In the genomic region with DNA sequence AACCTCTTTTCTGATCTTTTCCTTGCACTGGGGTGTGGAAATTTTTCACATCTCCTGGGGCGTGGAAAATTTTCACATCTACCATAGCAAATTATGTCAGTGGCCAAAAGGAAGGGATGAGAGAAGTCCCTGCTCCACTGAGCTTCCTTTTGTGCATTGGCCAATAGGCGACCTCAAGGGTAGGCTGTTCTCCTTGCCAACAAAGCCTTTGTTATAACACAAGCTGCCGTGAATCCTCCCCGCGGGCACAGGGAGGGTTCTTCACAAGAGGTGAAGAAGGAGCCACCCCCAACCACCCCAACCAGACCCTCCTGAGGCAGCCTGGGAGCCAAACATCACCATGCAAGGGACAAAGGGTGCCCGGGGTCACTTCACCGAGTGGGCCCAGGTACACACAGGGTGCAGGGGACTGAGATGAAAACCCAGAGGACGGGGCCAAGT, we compare ENCODE assay signal across 24 cellular contexts. TPM values are rescaled to one million over a fixed set of nuclear protein-coding genes. Genes with fewer than 3 reads are reported as not detected.
DNase-seq lines count a peak whose midpoint lies in the region; ATAC-seq and TF ChIP-seq lines count a peak whose summit lies in the region.
"Had no signal": no experiment of that assay in that cellular context is flagged by ENCODE, and none has a peak within 500 bp of the region (broad histone marks: within the 10 kb centered on the region; RNA-seq: fewer than 3 reads in every experiment).

No MANE protein-coding gene starts in this region.

- H3K4me1 ChIP-seq in SK-N-SH (ENCODE audit: control insufficient read depth in 1 of 2, insufficient read depth in 2 of 2, low read depth in 1 of 2, low read length in 1 of 2) = peaks cover 10 to 21% of the 10 kb centered on the region in 2 experiments; a peak in 2 of 4 replicates
- H3K4me1 ChIP-seq: HAP-1, right lobe of liver had no signal

- H3K4me3 ChIP-seq in SK-N-SH (ENCODE audit: low read depth in 2 of 2, low read length in 1 of 2) = no peak overlapping the region
- H3K4me3 ChIP-seq in fibroblast of pulmonary artery (replicated peaks; ENCODE audit: low read depth, low read length) = no peak overlapping the region
- H3K4me3 ChIP-seq: HAP-1, mucosa of descending colon, right lobe of liver had no signal

- DNase-seq in SK-N-SH = no peak
- DNase-seq in NCI-H226 = peak; percentile 92
- peak; percentile 48 for DNase-seq in fibroblast of pulmonary artery (ENCODE audit: low read depth)
- peak; percentile 49 for DNase-seq in putamen (ENCODE audit: low spot score)
- DNase-seq in type B pancreatic cell (ENCODE audit: extremely low spot score, unreplicated experiment) = no peak
- no peak for DNase-seq in NCI-H2171 treated with DMSO at 0.1 percent for 48 hours (lab: John Stamatoyannopoulos, UW)
- DNase-seq in HK-2 (ENCODE audit: unreplicated experiment) = no peak
- DNase-seq: ACHN; activated naive CD8-positive, alpha-beta T cell treated with anti-CD3 and anti-CD28 coated beads, Interleukin-2, amount 10 ng/mL, durations not matched to agents 7 days and 5 days; CD4-positive, alpha-beta T cell; DND-41; effector CD4-positive, alpha-beta T cell; Karpas-422; mucosa of descending colon; right lobe of liver; SIG-M5; stimulated activated naive CD8-positive, alpha-beta T cell treated with anti-CD3 and anti-CD28 coated beads, Interleukin-15, amount 100 ng/mL, for 72 hours; T1000 had no signal

- no peak for ATAC-seq in SK-N-SH treated with all-trans-retinoic acid at 6 μM for 48 hours
- ATAC-seq: mucosa of descending colon; right lobe of liver; stimulated activated naive CD8-positive, alpha-beta T cell treated with anti-CD3 and anti-CD28 coated beads, Interleukin-15, amount 100 ng/mL, for 72 hours had no signal

- H4K20me1 ChIP-seq in SK-N-SH (ENCODE audit: insufficient read depth) = no peaks in the 10 kb centered on the region

- H3K9ac ChIP-seq in SK-N-SH = no peak overlapping the region

- H3K4me2 ChIP-seq in SK-N-SH = 0 out of 2 replicates have a peak overlapping the region, but pooled peaks have one; percentile 28

- no peaks in the 10 kb centered on the region for H3K9me3 ChIP-seq in SK-N-SH
- H3K9me3 ChIP-seq: HAP-1, mucosa of descending colon, right lobe of liver had no signal

- no peak overlapping the region for H3K27ac ChIP-seq in SK-N-SH (ENCODE audit: low read depth in 2 of 2, low read length in 1 of 2)
- H3K27ac ChIP-seq: right lobe of liver had no signal

- peaks cover 30% of the 10 kb centered on the region for H3F3A ChIP-seq in SK-N-SH (replicated peaks; ENCODE audit: insufficient read depth)

- H3K36me3 ChIP-seq in SK-N-SH (replicated peaks in 1 of 2; ENCODE audit: control insufficient read depth in 1 of 2, insufficient read depth in 2 of 2, low read length in 1 of 2) = no peaks in the 10 kb centered on the region
- H3K36me3 ChIP-seq: HAP-1, right lobe of liver had no signal

- no peak for TF ChIP-seq EP300 in SK-N-SH (IDR thresholded peaks at IDR 0.05; ENCODE audit: borderline replicate concordance in 1 of 2, low read depth in 1 of 2, low read length in 1 of 2)

- CTCF ChIA-PET in SK-N-SH (lab: Yijun Ruan, JAX) = interaction anchor here (0.6 to 1.6 kb wide), 4 partner anchors 55 to 335 kb away, joined by 3 read pairs; no protein-coding TSS in a partner anchor

- POLR2A ChIA-PET in SK-N-SH (lab: Yijun Ruan, JAX) = no interaction called here

- TF ChIP-seq CTCF in SK-N-SH (IDR thresholded peaks at IDR 0.05) = no peak
- no peak for TF ChIP-seq CTCF in fibroblast of pulmonary artery (IDR thresholded peaks at IDR 0.05; ENCODE audit: low read length, missing control alignments)
- TF ChIP-seq CTCF in type B pancreatic cell (conservative IDR thresholded peaks at IDR 0.05) = no peak

- no peak for TF ChIP-seq RAD21 in SK-N-SH (IDR thresholded peaks at IDR 0.05; ENCODE audit: low read length)

- H3K27me3 Mint-ChIP-seq in type B pancreatic cell = peaks cover 3% of the 10 kb centered on the region
- H3K27me3 Mint-ChIP-seq: activated naive CD8-positive, alpha-beta T cell treated with anti-CD3 and anti-CD28 coated beads, Interleukin-2, amount 10 ng/mL, durations not matched to agents 7 days and 5 days; CD4-positive, alpha-beta T cell had no signal

- no peaks in the 10 kb centered on the region for H3K27me3 ChIP-seq in SK-N-SH (ENCODE audit: insufficient read depth)
- H3K27me3 ChIP-seq: right lobe of liver had no signal

- WGBS in SK-N-SH (ENCODE audit: low lambda C conversion rate) = 73% methylated on average over 7 of the region's 8 CpGs

- no peak overlapping the region for H2AFZ ChIP-seq in SK-N-SH (ENCODE audit: low read depth)

- H3K4me3 Mint-ChIP-seq in type B pancreatic cell = no peak overlapping the region
- H3K4me3 Mint-ChIP-seq: activated naive CD8-positive, alpha-beta T cell treated with anti-CD3 and anti-CD28 coated beads, Interleukin-2, amount 10 ng/mL, durations not matched to agents 7 days and 5 days; CD4-positive, alpha-beta T cell; stimulated activated naive CD8-positive, alpha-beta T cell treated with anti-CD3 and anti-CD28 coated beads, Interleukin-15, amount 100 ng/mL, for 72 hours had no signal

- no peaks in the 10 kb centered on the region for H3K9me2 ChIP-seq in SK-N-SH

- H3K9me3 Mint-ChIP-seq in type B pancreatic cell = no peaks in the 10 kb centered on the region
- H3K9me3 Mint-ChIP-seq: activated naive CD8-positive, alpha-beta T cell treated with anti-CD3 and anti-CD28 coated beads, Interleukin-2, amount 10 ng/mL, durations not matched to agents 7 days and 5 days; CD4-positive, alpha-beta T cell; stimulated activated naive CD8-positive, alpha-beta T cell treated with anti-CD3 and anti-CD28 coated beads, Interleukin-15, amount 100 ng/mL, for 72 hours had no signal

- no peaks in the 10 kb centered on the region for H3K36me3 Mint-ChIP-seq in type B pancreatic cell
- H3K36me3 Mint-ChIP-seq: activated naive CD8-positive, alpha-beta T cell treated with anti-CD3 and anti-CD28 coated beads, Interleukin-2, amount 10 ng/mL, durations not matched to agents 7 days and 5 days had no signal

- no peaks in the 10 kb centered on the region for H3K79me2 ChIP-seq in SK-N-SH (ENCODE audit: insufficient read depth)

- no peak overlapping the region for H3K27ac Mint-ChIP-seq in type B pancreatic cell
- H3K27ac Mint-ChIP-seq: activated naive CD8-positive, alpha-beta T cell treated with anti-CD3 and anti-CD28 coated beads, Interleukin-2, amount 10 ng/mL, durations not matched to agents 7 days and 5 days; CD4-positive, alpha-beta T cell; stimulated activated naive CD8-positive, alpha-beta T cell treated with anti-CD3 and anti-CD28 coated beads, Interleukin-15, amount 100 ng/mL, for 72 hours had no signal

- H3K4me1 Mint-ChIP-seq in type B pancreatic cell (ENCODE audit: unreplicated experiment) = no peaks in the 10 kb centered on the region

TF ChIP-seq in SK-N-SH, 30 proteins besides CTCF, POLR2A, EP300 and RAD21:
- no peak for TF ChIP-seq FOXM1 (IDR thresholded peaks at IDR 0.05; ENCODE audit: low read depth)
- TF ChIP-seq, protein P1, sequence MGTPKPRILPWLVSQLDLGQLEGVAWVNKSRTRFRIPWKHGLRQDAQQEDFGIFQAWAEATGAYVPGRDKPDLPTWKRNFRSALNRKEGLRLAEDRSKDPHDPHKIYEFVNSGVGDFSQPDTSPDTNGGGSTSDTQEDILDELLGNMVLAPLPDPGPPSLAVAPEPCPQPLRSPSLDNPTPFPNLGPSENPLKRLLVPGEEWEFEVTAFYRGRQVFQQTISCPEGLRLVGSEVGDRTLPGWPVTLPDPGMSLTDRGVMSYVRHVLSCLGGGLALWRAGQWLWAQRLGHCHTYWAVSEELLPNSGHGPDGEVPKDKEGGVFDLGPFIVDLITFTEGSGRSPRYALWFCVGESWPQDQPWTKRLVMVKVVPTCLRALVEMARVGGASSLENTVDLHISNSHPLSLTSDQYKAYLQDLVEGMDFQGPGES (IDR thresholded peaks at IDR 0.05; ENCODE audit: low read depth, low read length) = no peak
- TF ChIP-seq NRF1 (IDR thresholded peaks at IDR 0.05; ENCODE audit: low read depth, low read length) = no peak
TF ChIP-seq in SK-N-SH: peak in this region for 0.

TF ChIP-seq in SK-N-SH treated with all-trans-retinoic acid at 6 μM for 48 hours, 23 proteins besides CTCF, POLR2A, EP300 and RAD21 (continues in another document):
- no peak for TF ChIP-seq TCF4 (CRISPR knock-in tag; IDR thresholded peaks at IDR 0.05; ENCODE audit: borderline replicate concordance)
- TF ChIP-seq ARNTL (CRISPR knock-in tag; IDR thresholded peaks at IDR 0.05; ENCODE audit: borderline replicate concordance, low read depth) = no peak
- no peak for TF ChIP-seq PPARA (CRISPR knock-in tag; IDR thresholded peaks at IDR 0.05; ENCODE audit: borderline replicate concordance)
- TF ChIP-seq ZNF70 (CRISPR knock-in tag; IDR thresholded peaks at IDR 0.05) = no peak
- no peak for TF ChIP-seq TOX (CRISPR knock-in tag; IDR thresholded peaks at IDR 0.05; ENCODE audit: borderline replicate concordance)
- TF ChIP-seq ESRRG (CRISPR knock-in tag; IDR thresholded peaks at IDR 0.05) = no peak
- TF ChIP-seq, protein P2, sequence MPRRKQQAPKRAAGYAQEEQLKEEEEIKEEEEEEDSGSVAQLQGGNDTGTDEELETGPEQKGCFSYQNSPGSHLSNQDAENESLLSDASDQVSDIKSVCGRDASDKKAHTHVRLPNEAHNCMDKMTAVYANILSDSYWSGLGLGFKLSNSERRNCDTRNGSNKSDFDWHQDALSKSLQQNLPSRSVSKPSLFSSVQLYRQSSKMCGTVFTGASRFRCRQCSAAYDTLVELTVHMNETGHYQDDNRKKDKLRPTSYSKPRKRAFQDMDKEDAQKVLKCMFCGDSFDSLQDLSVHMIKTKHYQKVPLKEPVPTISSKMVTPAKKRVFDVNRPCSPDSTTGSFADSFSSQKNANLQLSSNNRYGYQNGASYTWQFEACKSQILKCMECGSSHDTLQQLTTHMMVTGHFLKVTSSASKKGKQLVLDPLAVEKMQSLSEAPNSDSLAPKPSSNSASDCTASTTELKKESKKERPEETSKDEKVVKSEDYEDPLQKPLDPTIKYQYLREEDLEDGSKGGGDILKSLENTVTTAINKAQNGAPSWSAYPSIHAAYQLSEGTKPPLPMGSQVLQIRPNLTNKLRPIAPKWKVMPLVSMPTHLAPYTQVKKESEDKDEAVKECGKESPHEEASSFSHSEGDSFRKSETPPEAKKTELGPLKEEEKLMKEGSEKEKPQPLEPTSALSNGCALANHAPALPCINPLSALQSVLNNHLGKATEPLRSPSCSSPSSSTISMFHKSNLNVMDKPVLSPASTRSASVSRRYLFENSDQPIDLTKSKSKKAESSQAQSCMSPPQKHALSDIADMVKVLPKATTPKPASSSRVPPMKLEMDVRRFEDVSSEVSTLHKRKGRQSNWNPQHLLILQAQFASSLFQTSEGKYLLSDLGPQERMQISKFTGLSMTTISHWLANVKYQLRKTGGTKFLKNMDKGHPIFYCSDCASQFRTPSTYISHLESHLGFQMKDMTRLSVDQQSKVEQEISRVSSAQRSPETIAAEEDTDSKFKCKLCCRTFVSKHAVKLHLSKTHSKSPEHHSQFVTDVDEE (CRISPR knock-in tag; IDR thresholded peaks at IDR 0.05) = no peak
- TF ChIP-seq ISL1 (CRISPR knock-in tag; IDR thresholded peaks at IDR 0.05) = no peak
- TF ChIP-seq ZNF8 (CRISPR knock-in tag; IDR thresholded peaks at IDR 0.05) = no peak
- TF ChIP-seq OSR1 (CRISPR knock-in tag; IDR thresholded peaks at IDR 0.05) = no peak

RNA-seq across cellular contexts. Expression of a gene that starts 6.5 kb away (rescaled TPM):
- 0.10 TPM in 1 of 2 replicates, not detected in the other for polyA plus RNA-seq in SK-N-SH (2012; rRNA removed)
- 0.01 and 0.03 TPM in 2 replicates for polyA plus RNA-seq in SK-N-SH (2012; cell fraction: cytosol; rRNA removed)
- 0.35 and 0.50 TPM in 2 replicates for polyA plus RNA-seq in SK-N-SH (2012; cell fraction: nucleus; rRNA removed)
- total RNA-seq in type B pancreatic cell (ENCODE audit: low replicate concordance) = 0.45 and 0.63 TPM in 2 replicates
- total RNA-seq: bronchial epithelial cell, kidney epithelial cell, NCI-H460, urinary bladder had no signal

Comparison
In these comparisons a context has a peak if more than half of its experiments do, and no peak if none do; other contexts are left out.
1. DNase-seq: peak in NCI-H226 (single experiment), fibroblast of pulmonary artery (single experiment) and putamen (single experiment); none in SK-N-SH (single experiment), type B pancreatic cell (single experiment), NCI-H2171 treated with DMSO at 0.1 percent for 48 hours (single experiment) and HK-2 (single experiment).